1 cellular context compared by ENCODE assay signal in genomic region chr20:41048475-41049242, GRCh38.
TF ChIP-seq lines count a peak whose summit lies in the region.

No MANE protein-coding gene starts in this region.

TF ChIP-seq in HEK293, 187 proteins besides CTCF, POLR2A, EP300 and RAD21 (continued from another document):
- TF ChIP-seq ZNF266 (tag by site-specific recombination; IDR thresholded peaks at IDR 0.05; ENCODE audit: low read depth) (no peak), SP3 (tag by site-specific recombination; IDR thresholded peaks at IDR 0.05) (no peak), ELK4 (IDR thresholded peaks at IDR 0.05; ENCODE audit: borderline replicate concordance, low read depth, low read length) (no peak), KLF7 (tag by site-specific recombination; IDR thresholded peaks at IDR 0.05; ENCODE audit: borderline replicate concordance) (peak; percentile 62; the same call in 1 of the 2 replicates), ZNF692 (tag by site-specific recombination; IDR thresholded peaks at IDR 0.05) (no peak), ZNF140 (tag by site-specific recombination; IDR thresholded peaks at IDR 0.05) (no peak), GLI2 (tag by site-specific recombination; IDR thresholded peaks at IDR 0.05; ENCODE audit: borderline replicate concordance, low read depth) (peak; percentile 11; the same call in 1 of the 2 replicates), ZNF510 (tag by site-specific recombination; IDR thresholded peaks at IDR 0.05; ENCODE audit: insufficient replicate concordance) (no peak), ZNF585B (tag by site-specific recombination; IDR thresholded peaks at IDR 0.05) (no peak), BCL11A (tag by site-specific recombination; IDR thresholded peaks at IDR 0.05; ENCODE audit: low read depth) (0 out of 2 replicates have a peak, but pooled peaks have one; percentile 53), ZNF558 (tag by site-specific recombination; IDR thresholded peaks at IDR 0.05) (no peak), SALL2 (tag by site-specific recombination; IDR thresholded peaks at IDR 0.05; ENCODE audit: borderline replicate concordance) (no peak)
TF ChIP-seq in HEK293: peak in this region for 39.
